8 cellular contexts compared by ENCODE assay signal in the genomic region with DNA sequence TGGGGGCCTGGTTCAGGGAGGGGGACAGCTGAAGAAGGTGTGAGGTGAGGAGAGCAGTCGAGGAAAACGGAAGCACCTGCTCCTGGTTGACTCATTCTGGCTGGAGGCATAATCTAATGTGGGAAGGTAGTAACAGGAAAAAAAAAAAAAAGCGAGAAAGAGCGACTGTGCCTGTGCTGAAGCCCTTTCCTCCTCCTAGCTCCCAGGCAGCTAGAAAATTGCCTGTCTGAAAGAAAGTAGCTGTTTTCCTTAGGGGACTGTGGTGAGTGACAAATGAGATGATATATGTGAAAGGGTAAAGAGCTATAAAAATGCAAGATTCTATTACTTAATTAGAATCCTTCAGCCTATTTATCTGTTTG. TPM values are rescaled to one million over a fixed set of nuclear protein-coding genes. Genes with fewer than 3 reads are reported as not detected.
DNase-seq lines count a peak whose midpoint lies in the region; ATAC-seq and TF ChIP-seq lines count a peak whose summit lies in the region.

No MANE protein-coding gene starts in this region.

- H3K79me2 ChIP-seq in MM.1S (ENCODE audit: low read length) = no peaks in the 10 kb centered on the region

- H3K9me3 Mint-ChIP-seq in CD8-positive, alpha-beta T cell = no peaks in the 10 kb centered on the region
- H3K9me3 Mint-ChIP-seq in naive B cell = peaks cover 0 to 2% (median 0%) of the 10 kb centered on the region in 7 donors

- H3K36me3 Mint-ChIP-seq in CD8-positive, alpha-beta T cell = no peaks in the 10 kb centered on the region
- H3K36me3 Mint-ChIP-seq in naive B cell = no peaks in the 10 kb centered on the region

- H3K27ac ChIP-seq in CD8-positive, alpha-beta T cell (ENCODE audit: low read depth, low read length) = no peak overlapping the region
- H3K27ac ChIP-seq in MM.1S (ENCODE audit: low read length) (no peak overlapping the region), cingulate gyrus (ENCODE audit: low read depth, low read length) (peak overlapping the region; percentile 29)

- H3K9me3 ChIP-seq in CD8-positive, alpha-beta T cell (ENCODE audit: low read length) = no peaks in the 10 kb centered on the region
- no peaks in the 10 kb centered on the region for H3K9me3 ChIP-seq in MM.1S (replicated peaks; ENCODE audit: insufficient read depth, low read length)

- no peak for TF ChIP-seq CTCF in CD8-positive, alpha-beta T cell (IDR thresholded peaks at IDR 0.05)
- no peak for TF ChIP-seq CTCF in MM.1S (IDR thresholded peaks at IDR 0.05; ENCODE audit: low read length)

- intact Hi-C loops in CD8-positive, alpha-beta T cell (cut with DNase I, micrococcal nuclease) = loop anchor here (1.0 to 5.0 kb wide), 5 partner anchors 46 to 271 kb away; partner anchors contain the start of gene CEP41 (in 1 of the 2)

- POLR2A ChIA-PET in CD8-positive, alpha-beta T cell (lab: Charles Lee) = interaction anchor here (0.6 to 1.4 kb wide), 3 partner anchors 69 to 426 kb away, joined by 3 to 6 read pairs (median 3); no protein-coding TSS in a partner anchor

- H3K9me2 ChIP-seq in MM.1S (replicated peaks; ENCODE audit: insufficient read depth, low read length) = no peaks in the 10 kb centered on the region

- peak overlapping the region; percentile 93 for H3K4me3 Mint-ChIP-seq in CD8-positive, alpha-beta T cell
- peak overlapping the region; percentile 89 to 93 (median 91) for H3K4me3 Mint-ChIP-seq in naive B cell

- no peaks in the 10 kb centered on the region for H4K20me1 ChIP-seq in MM.1S (ENCODE audit: insufficient read depth, low read length)

- CTCF ChIA-PET in CD8-positive, alpha-beta T cell (lab: Charles Lee) = interaction anchor here (0.6 to 1.4 kb wide), 6 partner anchors 11 to 893 kb away, joined by 3 to 5 read pairs (median 3); no protein-coding TSS in a partner anchor

- 0 out of 2 replicates have a peak, but pooled peaks cover 5% of the 10 kb centered on the region for H3F3A ChIP-seq in MM.1S (ENCODE audit: insufficient read depth, low read length)

- no peaks in the 10 kb centered on the region for H3K36me3 ChIP-seq in CD8-positive, alpha-beta T cell (ENCODE audit: insufficient read depth, low read length)
- no peaks in the 10 kb centered on the region for H3K36me3 ChIP-seq in MM.1S (replicated peaks; ENCODE audit: insufficient read depth, low read length)

- no peak for DNase-seq in CD8-positive, alpha-beta T cell
- no peak for DNase-seq in MM.1S
- no peak for DNase-seq in naive B cell
- no peak for DNase-seq in cerebellum (ENCODE audit: low spot score)
- no peak for DNase-seq in GOT3 (lab: John Stamatoyannopoulos, UW)
- DNase-seq in UCSD-AML1 (lab: John Stamatoyannopoulos, UW; ENCODE audit: unreplicated experiment) = no peak

- peaks cover 10% of the 10 kb centered on the region for H3K4me1 ChIP-seq in CD8-positive, alpha-beta T cell (ENCODE audit: insufficient read depth, low read length)
- peaks cover 5% of the 10 kb centered on the region for H3K4me1 ChIP-seq in MM.1S (ENCODE audit: low read length)

- peaks cover 33% of the 10 kb centered on the region for H3K4me1 Mint-ChIP-seq in CD8-positive, alpha-beta T cell (ENCODE audit: low read depth)
- peaks cover 28 to 34% (median 30%) of the 10 kb centered on the region in 3 donors for H3K4me1 Mint-ChIP-seq in naive B cell

- H3K27ac Mint-ChIP-seq in CD8-positive, alpha-beta T cell = no peak overlapping the region
- H3K27ac Mint-ChIP-seq in naive B cell = peak overlapping the region in 3 of 6 donors; percentile 64 to 80 (median 77)

- ATAC-seq in CD8-positive, alpha-beta T cell = no peak
- ATAC-seq in naive B cell (ENCODE audit: low read depth in 2 of 2) = no peak
- no peak for ATAC-seq in HG02571 (IDR thresholded peaks at IDR 0.05; ENCODE audit: unreplicated experiment)

- H3K27me3 ChIP-seq in CD8-positive, alpha-beta T cell (ENCODE audit: insufficient read depth, low read length) = no peaks in the 10 kb centered on the region
- peaks cover 11% of the 10 kb centered on the region for H3K27me3 ChIP-seq in MM.1S (replicated peaks; ENCODE audit: insufficient read depth, low read length)

- peak overlapping the region; percentile 49; the same call in 1 of the 2 replicates for H3K9ac ChIP-seq in MM.1S (ENCODE audit: low read length)

- H3K4me3 ChIP-seq in CD8-positive, alpha-beta T cell (ENCODE audit: low read depth, low read length) = peak overlapping the region; percentile 86
- peak overlapping the region; percentile 80 for H3K4me3 ChIP-seq in MM.1S (ENCODE audit: low read length)

- peak overlapping the region; percentile 95 for H2AFZ ChIP-seq in MM.1S (ENCODE audit: low read length)

- H3K27me3 Mint-ChIP-seq in CD8-positive, alpha-beta T cell (ENCODE audit: low read depth) = peaks cover 18% of the 10 kb centered on the region
- peaks cover 39 to 49% (median 43%) of the 10 kb centered on the region in 3 donors for H3K27me3 Mint-ChIP-seq in naive B cell

- H3K4me2 ChIP-seq in MM.1S (ENCODE audit: low read depth, low read length) = peak overlapping the region; percentile 98

RNA-seq across cellular contexts. Expression of gene MEST, which starts 4.9 kb away (rescaled TPM):
- total RNA-seq in CD8-positive, alpha-beta T cell = 1 to 10 TPM; 3.7 to 5.9 TPM
- 10 to 100 TPM in 1 of 6 donors, 1 to 10 TPM in 5; 4.6 to 19.4 (median 5.7) TPM for polyA plus RNA-seq in naive B cell (ENCODE audit: low read depth in 6 of 6)
- 143 TPM for total RNA-seq in cerebellum

RNA-seq across cellular contexts. Expression of gene CEP41, which starts 46.1 kb away (rescaled TPM):
- 1 to 10 TPM; 4.8 to 5.5 TPM for total RNA-seq in CD8-positive, alpha-beta T cell
- polyA plus RNA-seq in naive B cell (ENCODE audit: low read depth in 6 of 6) = 10 to 100 TPM in 3 of 6 donors, 1 to 10 TPM in 3; 6.2 to 20.7 (median 10.3) TPM
- 18.2 TPM for total RNA-seq in cerebellum

Comparison
In these comparisons a context has a peak if more than half of its experiments do, and no peak if none do; other contexts are left out.
1. RNA of gene MEST, which starts 4.9 kb away (total RNA-seq): 143 TPM in cerebellum (single experiment); 3.7 to 5.9 TPM in CD8-positive, alpha-beta T cell; every median in the first group is over 10 times any median in the second.